ENCODE assay signal across 26 cellular contexts in genomic region chr5:1446602-1447343, GRCh38. TPM values are rescaled to one million over a fixed set of nuclear protein-coding genes. Genes with fewer than 3 reads are reported as not detected.
A peak's percentile ranks its signal among the peaks of the same experiment; 100 is the strongest.
DNase-seq lines count a peak whose midpoint lies in the region; ATAC-seq and TF ChIP-seq lines count a peak whose summit lies in the region.
"Had no signal": no experiment of that assay in that cellular context is flagged by ENCODE, and none has a peak within 500 bp of the region (broad histone marks: within the 10 kb centered on the region; RNA-seq: fewer than 3 reads in every experiment).

No MANE protein-coding gene starts in this region.

- no peaks in the 10 kb centered on the region for H3K36me3 Mint-ChIP-seq in GM23338 (ENCODE audit: low read depth)
- H3K36me3 Mint-ChIP-seq: activated naive CD4-positive, alpha-beta T cell treated with anti-CD3 and anti-CD28 coated beads, Interleukin-2, amount 50 U/mL, for 72 hours; CD4-positive, alpha-beta memory T cell had no signal

- H3K4me1 ChIP-seq in GM23338 (ENCODE audit: insufficient read depth) (no peaks in the 10 kb centered on the region), osteoblast (ENCODE audit: insufficient read depth, low read length) (no peaks in the 10 kb centered on the region), upper lobe of left lung (peaks cover 14 to 23% (median 16%) of the 10 kb centered on the region in 4 donors)

- no peak overlapping the region for H3K27ac Mint-ChIP-seq in GM23338
- H3K27ac Mint-ChIP-seq: activated naive CD4-positive, alpha-beta T cell treated with anti-CD3 and anti-CD28 coated beads, Interleukin-2, amount 50 U/mL, for 72 hours; T-helper 1 cell treated with Interleukin-12 subunit alpha and Interleukin-12 subunit beta and Interleukin-4 antibody, amounts not matched to agents 30 μg/mL and 1 μg/mL, for 36 hours had no signal

- H3K27me3 ChIP-seq in GM23338 (ENCODE audit: insufficient read depth), result peaks cover 60% of the 10 kb centered on the region
- peaks cover 54% of the 10 kb centered on the region for H3K27me3 ChIP-seq in osteoblast (ENCODE audit: insufficient read depth, low read length)
- peaks cover 1 to 44% (median 21%) of the 10 kb centered on the region in 4 donors for H3K27me3 ChIP-seq in upper lobe of left lung
- H3K27me3 ChIP-seq: ovary had no signal

- no peak for TF ChIP-seq EP300 in upper lobe of left lung (IDR thresholded peaks at IDR 0.05)

- no peaks in the 10 kb centered on the region for H3K79me2 ChIP-seq in GM23338 (replicated peaks; ENCODE audit: insufficient read depth)
- H3K79me2 ChIP-seq in osteoblast (ENCODE audit: insufficient read depth, low read length), result no peaks in the 10 kb centered on the region

- 53 to 84% methylated on average over 2 to 12 of the region's 16 CpGs for WGBS in upper lobe of left lung, 2 donors

- H3F3A ChIP-seq in GM23338 (replicated peaks; ENCODE audit: low read depth), result no peaks in the 10 kb centered on the region

- peak; percentile 69 for DNase-seq in DMS53 (lab: John Stamatoyannopoulos, UW)
- DNase-seq in GM23338 (ENCODE audit: low spot score), result no peak
- peak; percentile 48 for DNase-seq in ecto neural progenitor cell (ENCODE audit: low spot score)
- peak; percentile 78 for DNase-seq in osteoblast (ENCODE audit: insufficient read length, low spot score, missing footprints)
- DNase-seq in NCI-H2196 (lab: John Stamatoyannopoulos, UW; ENCODE audit: unreplicated experiment), result no peak
- no peak for DNase-seq in upper lobe of left lung
- no peak for DNase-seq in nucleus accumbens (lab: John Stamatoyannopoulos, UW)
- DNase-seq: activated CD4-positive, alpha-beta T cell treated with anti-CD3 and anti-CD28 coated beads for 48 hours; CD4-positive, alpha-beta memory T cell; cerebellar nuclear complex; DMS153; GF-D8; Karpas-422; mammary epithelial cell; NCI-H146; stimulated activated CD4-positive, alpha-beta T cell treated with anti-CD3 and anti-CD28 coated beads, Interleukin-4, amount 100 ng/mL, for 4 hours; stimulated activated naive CD4-positive, alpha-beta T cell treated with Interleukin-2 at 50 U/mL for 16 hours; transverse colon had no signal

- H3K27me3 Mint-ChIP-seq in GM23338 (ENCODE audit: insufficient read depth, low read depth, poor library complexity), result peaks cover 55% of the 10 kb centered on the region

- H3K4me3 ChIP-seq in GM23338 (peak overlapping the region; percentile 72; the same call in 1 of the 2 replicates), osteoblast (ENCODE audit: insufficient read depth, low read length) (no peak overlapping the region), upper lobe of left lung (no peak overlapping the region)
- H3K4me3 ChIP-seq: ovary had no signal

- no peaks in the 10 kb centered on the region for H3K36me3 ChIP-seq in GM23338 (ENCODE audit: insufficient read depth)
- no peaks in the 10 kb centered on the region for H3K36me3 ChIP-seq in osteoblast (ENCODE audit: insufficient read depth, low read length)
- no peaks in the 10 kb centered on the region for H3K36me3 ChIP-seq in upper lobe of left lung
- H3K36me3 ChIP-seq: ovary, right atrium auricular region, transverse colon had no signal

- H4K20me1 ChIP-seq in GM23338 (replicated peaks; ENCODE audit: insufficient read depth), result peaks cover 6% of the 10 kb centered on the region
- no peaks in the 10 kb centered on the region for H4K20me1 ChIP-seq in osteoblast (ENCODE audit: insufficient read depth, low read length)

- H3K4me1 Mint-ChIP-seq in GM23338, result 0 out of 3 replicates have a peak, but pooled peaks cover 4% of the 10 kb centered on the region

- peak overlapping the region; percentile 27; the same call in 1 of the 3 replicates for H3K4me3 Mint-ChIP-seq in GM23338
- H3K4me3 Mint-ChIP-seq: CD4-positive, alpha-beta memory T cell; T-helper 1 cell treated with Interleukin-12 subunit alpha and Interleukin-12 subunit beta and Interleukin-4 antibody, amounts not matched to agents 30 μg/mL and 1 μg/mL, for 36 hours had no signal

- no peak for TF ChIP-seq CTCF in GM23338 (conservative IDR thresholded peaks at IDR 0.05; ENCODE audit: low read depth in 2 of 2)
- TF ChIP-seq CTCF in osteoblast (IDR thresholded peaks at IDR 0.05; ENCODE audit: extremely low read depth, low read depth, low read length), result no peak
- TF ChIP-seq CTCF in upper lobe of left lung (IDR thresholded peaks at IDR 0.05), result no peak

- H3K4me2 ChIP-seq in GM23338 (peak overlapping the region; percentile 88), osteoblast (ENCODE audit: insufficient read depth, low read length) (no peak overlapping the region)

- H3K27ac ChIP-seq in GM23338 (ENCODE audit: low read depth) (no peak overlapping the region), osteoblast (ENCODE audit: low read depth, low read length) (no peak overlapping the region), upper lobe of left lung (no peak overlapping the region)
- H3K27ac ChIP-seq: dorsolateral prefrontal cortex, ovary, right atrium auricular region, transverse colon had no signal

- H2AFZ ChIP-seq in GM23338 (no peak overlapping the region), osteoblast (ENCODE audit: low read length) (no peak overlapping the region)

- no peak for TF ChIP-seq POLR2A in upper lobe of left lung (IDR thresholded peaks at IDR 0.05)

- no peaks in the 10 kb centered on the region for H3K9me2 ChIP-seq in GM23338 (ENCODE audit: insufficient read depth)

- H3K9me3 ChIP-seq in osteoblast (ENCODE audit: low read depth, low read length), result no peaks in the 10 kb centered on the region
- H3K9me3 ChIP-seq in upper lobe of left lung, result no peaks in the 10 kb centered on the region
- H3K9me3 ChIP-seq: ovary, right atrium auricular region, transverse colon had no signal

- ATAC-seq in GM23338 (peak; percentile 10), HG02759 (IDR thresholded peaks at IDR 0.05; ENCODE audit: unreplicated experiment) (no peak), upper lobe of left lung (ENCODE audit: low FRiP score in 2 of 2) (no peak)

- H3K9me3 Mint-ChIP-seq in GM23338, result peaks cover 3% of the 10 kb centered on the region; the same call in 2 of the 3 replicates
- H3K9me3 Mint-ChIP-seq: activated naive CD4-positive, alpha-beta T cell treated with anti-CD3 and anti-CD28 coated beads, Interleukin-2, amount 50 U/mL, for 72 hours; T-helper 1 cell treated with Interleukin-12 subunit alpha and Interleukin-12 subunit beta and Interleukin-4 antibody, amounts not matched to agents 30 μg/mL and 1 μg/mL, for 36 hours had no signal

TF ChIP-seq in GM23338, 12 proteins besides CTCF, POLR2A, EP300 and RAD21:
- TF ChIP-seq POLR2AphosphoS5 (IDR thresholded peaks at IDR 0.05; ENCODE audit: low read depth) (no peak), NANOG (IDR thresholded peaks at IDR 0.05; ENCODE audit: borderline replicate concordance) (no peak), STAT1 (IDR thresholded peaks at IDR 0.05; ENCODE audit: unreplicated experiment) (no peak), JUNB (IDR thresholded peaks at IDR 0.05; ENCODE audit: unreplicated experiment) (no peak), EZH2 (IDR thresholded peaks at IDR 0.05; ENCODE audit: low read depth, unreplicated experiment) (no peak), ETS1 (IDR thresholded peaks at IDR 0.05) (no peak), EZH2phosphoT487 (IDR thresholded peaks at IDR 0.05; ENCODE audit: unreplicated experiment) (no peak), REST (IDR thresholded peaks at IDR 0.05; ENCODE audit: unreplicated experiment) (no peak)
TF ChIP-seq in GM23338: peak in this region for 0.

RNA-seq across cellular contexts. Expression of gene SLC6A3, which starts 1.5 kb away (rescaled TPM):
- total RNA-seq in GM23338 (2014; rRNA removed; shearing (Covaris generic)), result 0.85 and 1.0 TPM in 2 replicates
- polyA plus RNA-seq in GM23338 (2016; fragmentation: Nextera tagmentation; extraction: Ambion mirVana), result 0.31 and 0.76 TPM in 2 replicates
- not detected in 2 replicates for total RNA-seq in osteoblast
- total RNA-seq in upper lobe of left lung, result 1 to 10 TPM in 1 of 6 donors, under 1 TPM in 3, not detected in 2; 0.15 to 1.2 (median 0.36) TPM
- total RNA-seq: activated naive CD4-positive, alpha-beta T cell treated with anti-CD3 and anti-CD28 coated beads, Interleukin-2, amount 50 U/mL, for 72 hours; CD4-positive, alpha-beta memory T cell; H4; mammary epithelial cell; SK-MEL-5; transverse colon had no signal
- polyA plus RNA-seq: CD4-positive, alpha-beta memory T cell; mammary epithelial cell had no signal

Comparison
In these comparisons a context has a peak if more than half of its experiments do, and no peak if none do; other contexts are left out.
1. DNase-seq: peak in DMS53 (single experiment), ecto neural progenitor cell (single experiment) and osteoblast (single experiment); none in GM23338 (single experiment), NCI-H2196 (single experiment), upper lobe of left lung (0 of 2) and nucleus accumbens (0 of 56).